Comparison of ENCODE assay signal across 24 cellular contexts in genomic region chr5:82613886-82614285, GRCh38.
"Had no signal": no experiment of that assay in that cellular context is flagged by ENCODE, and none has a peak within 500 bp of the region (broad histone marks: within the 10 kb centered on the region; RNA-seq: fewer than 3 reads in every experiment).

No MANE protein-coding gene starts in this region.

- DNase-seq: activated CD4-positive, alpha-beta T cell treated with anti-CD3 and anti-CD28 coated beads for 4 hours; activated CD4-positive, alpha-beta T cell treated with anti-CD3 and anti-CD28 coated beads, Interleukin-2, amount 50 U/mL, for 4 hours; activated naive CD4-positive, alpha-beta T cell treated with Interleukin-2 at 50 U/mL for 16 hours; activated naive CD8-positive, alpha-beta T cell treated with anti-CD3 and anti-CD28 coated beads for 36 hours; activated T-cell treated with anti-CD3 and anti-CD28 coated beads for 4 hours; activated T-cell treated with anti-CD3 and anti-CD28 coated beads, Interleukin-2, amount 50 U/mL, for 72 hours; adrenal gland; effector CD8-positive, alpha-beta T cell; erythroblast; heart left ventricle; hypothalamus; kidney glomerular epithelial cell; left lung; lower lobe of right lung; mesendoderm; natural killer cell; posterior cingulate gyrus; right cardiac atrium; stimulated activated CD4-positive, alpha-beta T cell treated with anti-CD3 and anti-CD28 coated beads, Interleukin-2, amount 100 ng/mL, for 48 hours; stimulated activated naive CD4-positive, alpha-beta T cell treated with Interleukin-2 at 50 U/mL for 16 hours; testis had no signal

- H3K36me3 Mint-ChIP-seq: activated naive CD8-positive, alpha-beta T cell treated with anti-CD3 and anti-CD28 coated beads for 36 hours; natural killer cell had no signal

- H3K4me1 ChIP-seq: adrenal gland, breast epithelium, heart left ventricle, left lung, lower lobe of right lung, testis had no signal

- H3K27ac Mint-ChIP-seq: activated naive CD8-positive, alpha-beta T cell treated with anti-CD3 and anti-CD28 coated beads for 36 hours; activated T-cell treated with anti-CD3 and anti-CD28 coated beads, Interleukin-2, amount 50 U/mL, for 72 hours; natural killer cell had no signal

- H3K9me3 ChIP-seq: adrenal gland, breast epithelium, lower lobe of right lung, testis had no signal

- H3K4me3 ChIP-seq: adrenal gland, breast epithelium, heart left ventricle, left lung, lower lobe of right lung, testis had no signal

- H3K4me1 Mint-ChIP-seq: activated naive CD8-positive, alpha-beta T cell treated with anti-CD3 and anti-CD28 coated beads for 36 hours; central memory CD8-positive, alpha-beta T cell; natural killer cell had no signal

- H3K27me3 Mint-ChIP-seq: central memory CD8-positive, alpha-beta T cell had no signal

- H3K27ac ChIP-seq: adrenal gland, breast epithelium, heart left ventricle, left lung, lower lobe of right lung, testis, VCaP had no signal

- H3K4me3 Mint-ChIP-seq: activated naive CD8-positive, alpha-beta T cell treated with anti-CD3 and anti-CD28 coated beads for 36 hours; activated T-cell treated with anti-CD3 and anti-CD28 coated beads, Interleukin-2, amount 50 U/mL, for 72 hours; central memory CD8-positive, alpha-beta T cell; natural killer cell had no signal

- H3K9me3 Mint-ChIP-seq: natural killer cell had no signal

- H3K36me3 ChIP-seq: adrenal gland, breast epithelium, heart left ventricle, left lung, lower lobe of right lung had no signal

- H3K27me3 ChIP-seq: adrenal gland, breast epithelium, heart left ventricle, left lung, testis had no signal

- ATAC-seq: activated T-cell treated with anti-CD3 and anti-CD28 coated beads, Interleukin-2, amount 50 U/mL, for 72 hours; heart left ventricle; left lung; lower lobe of right lung; natural killer cell; right cardiac atrium had no signal
